Comparison of ENCODE assay signal across 13 cellular contexts in genomic region chr3:30984855-30985793, GRCh38.
DNase-seq lines count a peak whose midpoint lies in the region; ATAC-seq and TF ChIP-seq lines count a peak whose summit lies in the region.
"Had no signal": no experiment of that assay in that cellular context is flagged by ENCODE, and none has a peak within 500 bp of the region (broad histone marks: within the 10 kb centered on the region; RNA-seq: fewer than 3 reads in every experiment).

No MANE protein-coding gene starts in this region.

- H3K9me3 Mint-ChIP-seq in mesothelial cell of epicardium: no peaks in the 10 kb centered on the region
- H3K9me3 Mint-ChIP-seq: activated T-helper 17 cell treated with anti-CD3 and anti-CD28 coated beads, Interleukin-2, amount 50 U/mL, for 72 hours; dendritic cell treated with granulocyte-macrophage colony-stimulating factor and Interleukin-4, amounts not matched to agents 40 ng/mL and 50 ng/mL, for 4 days; IgD-negative memory B cell had no signal

- no peaks in the 10 kb centered on the region for H3K36me3 Mint-ChIP-seq in mesothelial cell of epicardium

- H3K4me3 ChIP-seq in OCI-LY7 (ENCODE audit: low read depth, low read length, poor library complexity, severe bottlenecking): no peak overlapping the region

- intact Hi-C loops in OCI-LY7 (cut with micrococcal nuclease; ENCODE audit: unreplicated experiment): no loop called here

- no peaks in the 10 kb centered on the region for H3K9me2 ChIP-seq in OCI-LY7 (ENCODE audit: insufficient read depth, low read length)

- no TSS peak for BruUV-seq in OCI-LY7 (replicated peaks; lab: Mats Ljungman, UMichigan)

- no peaks in the 10 kb centered on the region for H3K27me3 Mint-ChIP-seq in mesothelial cell of epicardium (ENCODE audit: low read depth)

- H3K36me3 ChIP-seq in OCI-LY7 (ENCODE audit: insufficient read depth, low read length): no peaks in the 10 kb centered on the region

- DNase-seq in OCI-LY7 (ENCODE audit: low spot score) (no peak), mesothelial cell of epicardium (ENCODE audit: low spot score in 2 of 2, unreplicated experiment in 2 of 2) (no peak), NCI-H1694 (lab: John Stamatoyannopoulos, UW) (no peak)
- DNase-seq in activated CD4-positive, alpha-beta T cell treated with anti-CD3 and anti-CD28 coated beads, Interleukin-2, amount 50 U/mL, for 1 hour: no peak
- DNase-seq: DMS79, NCI-H526 treated with DMSO at 0.1 percent for 48 hours had no signal

- no peaks in the 10 kb centered on the region for H3K9me3 ChIP-seq in OCI-LY7 (ENCODE audit: low read length)

- no peaks in the 10 kb centered on the region for H3K79me2 ChIP-seq in OCI-LY7 (ENCODE audit: insufficient read depth, low read depth, low read length)

- ATAC-seq in GM18873 (IDR thresholded peaks at IDR 0.05; ENCODE audit: low FRiP score, unreplicated experiment): peak; percentile 78
- ATAC-seq in HG02759 (IDR thresholded peaks at IDR 0.05; ENCODE audit: unreplicated experiment): peak; percentile 70
- ATAC-seq in esophagus mucosa: no peak
- ATAC-seq in GM19455 (IDR thresholded peaks at IDR 0.05; ENCODE audit: unreplicated experiment): no peak
- ATAC-seq: activated T-helper 17 cell treated with anti-CD3 and anti-CD28 coated beads, Interleukin-2, amount 50 U/mL, for 72 hours had no signal

- peak overlapping the region; percentile 2; the same call in 1 of the 2 replicates for H3K4me2 ChIP-seq in OCI-LY7 (ENCODE audit: low read length)

- H2AFZ ChIP-seq in OCI-LY7 (ENCODE audit: low read length): 0 out of 2 replicates have a peak overlapping the region, but pooled peaks have one; percentile 30

- peaks cover 68% of the 10 kb centered on the region for H3K4me1 Mint-ChIP-seq in mesothelial cell of epicardium
- H3K4me1 Mint-ChIP-seq: activated T-helper 17 cell treated with anti-CD3 and anti-CD28 coated beads, Interleukin-2, amount 50 U/mL, for 72 hours had no signal

- H3K27ac ChIP-seq in OCI-LY7 (ENCODE audit: low read depth, low read length, poor library complexity, severe bottlenecking): no peak overlapping the region

- no peak for TF ChIP-seq CTCF in OCI-LY7 (conservative IDR thresholded peaks at IDR 0.05; ENCODE audit: low read length)
- no peak for TF ChIP-seq CTCF in mesothelial cell of epicardium (IDR thresholded peaks at IDR 0.05; ENCODE audit: unreplicated experiment)

- POLR2A ChIA-PET in OCI-LY7 (lab: Charles Lee): no interaction called here

- CTCF ChIA-PET in OCI-LY7 (lab: Charles Lee; ENCODE audit: unreplicated experiment): no interaction called here

- H3K27ac Mint-ChIP-seq in mesothelial cell of epicardium: peak overlapping the region; percentile 63
- H3K27ac Mint-ChIP-seq: activated T-helper 17 cell treated with anti-CD3 and anti-CD28 coated beads, Interleukin-2, amount 50 U/mL, for 72 hours; dendritic cell treated with granulocyte-macrophage colony-stimulating factor and Interleukin-4, amounts not matched to agents 40 ng/mL and 50 ng/mL, for 4 days; IgD-negative memory B cell had no signal

- H3K4me3 Mint-ChIP-seq in mesothelial cell of epicardium: peak overlapping the region; percentile 15
- H3K4me3 Mint-ChIP-seq: activated T-helper 17 cell treated with anti-CD3 and anti-CD28 coated beads, Interleukin-2, amount 50 U/mL, for 72 hours; dendritic cell treated with granulocyte-macrophage colony-stimulating factor and Interleukin-4, amounts not matched to agents 40 ng/mL and 50 ng/mL, for 4 days; IgD-negative memory B cell had no signal

- H3K4me1 ChIP-seq in OCI-LY7 (ENCODE audit: insufficient read depth, low read length, poor library complexity, severe bottlenecking): no peaks in the 10 kb centered on the region

- no peaks in the 10 kb centered on the region for H4K20me1 ChIP-seq in OCI-LY7 (ENCODE audit: insufficient read depth, low read length)

Comparison
In these comparisons a context has a peak if more than half of its experiments do, and no peak if none do; other contexts are left out.
1. ATAC-seq: peak in GM18873 (single experiment) and HG02759 (single experiment); none in esophagus mucosa (single experiment) and GM19455 (single experiment).